Comparison of ENCODE assay signal across 25 cellular contexts in the genomic region with DNA sequence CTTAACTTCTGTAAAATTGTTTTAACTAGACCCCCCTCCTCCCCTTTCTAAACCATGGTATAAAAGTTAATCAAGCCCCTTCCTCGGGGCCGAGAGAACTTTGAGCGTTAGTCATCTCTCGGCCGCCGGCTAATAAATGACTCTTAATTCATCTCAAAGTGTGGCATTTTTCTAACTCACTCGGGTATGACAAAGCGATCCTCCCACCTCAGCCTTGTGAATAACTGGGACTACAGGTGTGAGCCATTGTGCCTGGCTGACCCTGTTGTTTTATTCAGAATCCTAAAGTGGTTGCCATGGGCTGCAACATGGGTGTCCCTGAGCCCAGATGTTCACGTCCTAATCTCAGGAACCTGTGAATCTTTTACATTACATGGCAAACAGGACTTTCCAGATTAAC.
"Had no signal": no experiment of that assay in that cellular context is flagged by ENCODE, and none has a peak within 500 bp of the region (broad histone marks: within the 10 kb centered on the region; RNA-seq: fewer than 3 reads in every experiment).

No MANE protein-coding gene starts in this region.

- H3K9me3 ChIP-seq: ascending aorta, body of pancreas, Peyer's patch had no signal

- H3K4me1 ChIP-seq: ascending aorta, Peyer's patch had no signal

- H3K4me1 Mint-ChIP-seq: activated CD4-positive, alpha-beta T cell treated with anti-CD3 and anti-CD28 coated beads, Interleukin-2, amount 10 ng/mL, durations not matched to agents 24 days and 14 days; activated CD8-positive, alpha-beta memory T cell treated with anti-CD3 and anti-CD28 coated beads, Interleukin-2, amount 10 ng/mL, durations not matched to agents 7 days and 5 days; activated naive CD4-positive, alpha-beta T cell treated with anti-CD3 and anti-CD28 coated beads, Interleukin-2, amount 50 U/mL, for 24 hours had no signal

- H3K36me3 ChIP-seq: ascending aorta, Peyer's patch had no signal

- H3K27me3 ChIP-seq: ascending aorta, body of pancreas, Peyer's patch had no signal

- H3K27ac ChIP-seq: ascending aorta, body of pancreas, Peyer's patch had no signal

- H3K4me3 ChIP-seq: ascending aorta, body of pancreas, Peyer's patch had no signal

- H3K27ac Mint-ChIP-seq: activated B cell treated with CpG ODN at 0.5 μM for 24 hours; activated CD4-positive, alpha-beta T cell treated with anti-CD3 and anti-CD28 coated beads, Interleukin-2, amount 10 ng/mL, durations not matched to agents 24 days and 14 days; activated CD8-positive, alpha-beta memory T cell treated with anti-CD3 and anti-CD28 coated beads, Interleukin-2, amount 10 ng/mL, durations not matched to agents 7 days and 5 days; activated naive CD4-positive, alpha-beta T cell treated with anti-CD3 and anti-CD28 coated beads, Interleukin-2, amount 50 U/mL, for 24 hours; activated T-cell treated with anti-CD3 and anti-CD28 coated beads, Interleukin-2, amount 50 U/mL, for 24 hours; activated T-helper 1 cell treated with anti-CD3 and anti-CD28 coated beads, Interleukin-12 subunit alpha, Interleukin-12 subunit beta, Interleukin-2, Interleukin-4 antibody, amounts not matched to agents 30 ng/mL and 10 ng/mL and 1 ng/mL, durations not matched to agents 14 hours and 24 hours and 36 hours; T-helper 1 cell treated with Interleukin-12 subunit alpha and Interleukin-12 subunit beta and Interleukin-4 antibody, amounts not matched to agents 30 μg/mL and 1 μg/mL, for 36 hours had no signal

- H3K4me3 Mint-ChIP-seq: activated B cell treated with CpG ODN at 0.5 μM for 24 hours; activated CD4-positive, alpha-beta T cell treated with anti-CD3 and anti-CD28 coated beads, Interleukin-2, amount 10 ng/mL, durations not matched to agents 24 days and 14 days; activated CD8-positive, alpha-beta memory T cell treated with anti-CD3 and anti-CD28 coated beads, Interleukin-2, amount 10 ng/mL, durations not matched to agents 7 days and 5 days; activated naive CD4-positive, alpha-beta T cell treated with anti-CD3 and anti-CD28 coated beads, Interleukin-2, amount 50 U/mL, for 24 hours; activated T-cell treated with anti-CD3 and anti-CD28 coated beads, Interleukin-2, amount 50 U/mL, for 24 hours; activated T-helper 1 cell treated with anti-CD3 and anti-CD28 coated beads, Interleukin-12 subunit alpha, Interleukin-12 subunit beta, Interleukin-2, Interleukin-4 antibody, amounts not matched to agents 30 ng/mL and 10 ng/mL and 1 ng/mL, durations not matched to agents 14 hours and 24 hours and 36 hours; T-helper 1 cell treated with Interleukin-12 subunit alpha and Interleukin-12 subunit beta and Interleukin-4 antibody, amounts not matched to agents 30 μg/mL and 1 μg/mL, for 36 hours had no signal

- ATAC-seq: activated CD8-positive, alpha-beta memory T cell treated with anti-CD3 and anti-CD28 coated beads, Interleukin-2, amount 10 ng/mL, durations not matched to agents 7 days and 5 days; body of pancreas had no signal

- DNase-seq: activated B cell treated with CpG ODN at 0.5 μM for 24 hours; activated CD4-positive, alpha-beta T cell treated with anti-CD3 and anti-CD28 coated beads for 1 hour; activated CD4-positive, alpha-beta T cell treated with anti-CD3 and anti-CD28 coated beads, Interleukin-2, amount 10 ng/mL, durations not matched to agents 24 days and 14 days; activated CD4-positive, alpha-beta T cell treated with anti-CD3 and anti-CD28 coated beads, Interleukin-2, amount 50 U/mL, for 48 hours; activated CD8-positive, alpha-beta memory T cell treated with anti-CD3 and anti-CD28 coated beads, Interleukin-2, amount 10 ng/mL, durations not matched to agents 7 days and 5 days; activated effector memory CD4-positive, alpha-beta T cell treated with Interleukin-2 at 50 U/mL for 16 hours; activated naive CD4-positive, alpha-beta T cell; activated T-cell treated with anti-CD3 and anti-CD28 coated beads, Interleukin-2, amount 50 U/mL, for 24 hours; body of pancreas; central memory CD4-positive, alpha-beta T cell; KG1; NCI-H1092; NCI-H1417; NCI-H1930; NCI-H2171; NCI-H2227 treated with DMSO at 0.1 percent for 48 hours; NCI-H446 treated with DMSO at 0.1 percent for 48 hours; NCI-H524 treated with DMSO at 0.1 percent for 48 hours; NCI-H82; Peyer's patch; SHP77 treated with DMSO at 0.1 percent for 48 hours had no signal

- H3K36me3 Mint-ChIP-seq: activated CD8-positive, alpha-beta memory T cell treated with anti-CD3 and anti-CD28 coated beads, Interleukin-2, amount 10 ng/mL, durations not matched to agents 7 days and 5 days; activated naive CD4-positive, alpha-beta T cell treated with anti-CD3 and anti-CD28 coated beads, Interleukin-2, amount 50 U/mL, for 24 hours had no signal

- H3K9me3 Mint-ChIP-seq: activated naive CD4-positive, alpha-beta T cell treated with anti-CD3 and anti-CD28 coated beads, Interleukin-2, amount 50 U/mL, for 24 hours; activated T-cell treated with anti-CD3 and anti-CD28 coated beads, Interleukin-2, amount 50 U/mL, for 24 hours; T-helper 1 cell treated with Interleukin-12 subunit alpha and Interleukin-12 subunit beta and Interleukin-4 antibody, amounts not matched to agents 30 μg/mL and 1 μg/mL, for 36 hours had no signal

- H3K27me3 Mint-ChIP-seq: activated CD4-positive, alpha-beta T cell treated with anti-CD3 and anti-CD28 coated beads, Interleukin-2, amount 10 ng/mL, durations not matched to agents 24 days and 14 days; activated CD8-positive, alpha-beta memory T cell treated with anti-CD3 and anti-CD28 coated beads, Interleukin-2, amount 10 ng/mL, durations not matched to agents 7 days and 5 days; activated T-cell treated with anti-CD3 and anti-CD28 coated beads, Interleukin-2, amount 50 U/mL, for 24 hours had no signal
